Comparison of ENCODE assay signal across 17 cellular contexts in genomic region chr17:9226794-9227135, GRCh38.
A peak's percentile ranks its signal among the peaks of the same experiment; 100 is the strongest.
DNase-seq lines count a peak whose midpoint lies in the region; ATAC-seq and TF ChIP-seq lines count a peak whose summit lies in the region.
"Had no signal": no experiment of that assay in that cellular context is flagged by ENCODE, and none has a peak within 500 bp of the region (broad histone marks: within the 10 kb centered on the region; RNA-seq: fewer than 3 reads in every experiment).

No MANE protein-coding gene starts in this region.

- POLR2A ChIA-PET in activated CD8-positive, alpha-beta T cell treated with anti-CD3 and anti-CD28 coated beads, Interleukin-2, amount 10 ng/mL, durations not matched to agents 7 days and 5 days (lab: Charles Lee) = no interaction called here

- no peak overlapping the region for H3K9ac ChIP-seq in DND-41 (ENCODE audit: low read depth, low read length)

- H3K36me3 ChIP-seq in DND-41 (ENCODE audit: insufficient read depth, low read length) (no peaks in the 10 kb centered on the region; the same call in 1 of the 2 replicates), ovary (no peaks in the 10 kb centered on the region)
- H3K36me3 ChIP-seq: SJSA1, upper lobe of right lung had no signal

- H3K9me3 ChIP-seq in DND-41 (ENCODE audit: insufficient read depth, low read length, severe bottlenecking) (no peaks in the 10 kb centered on the region), ovary (no peaks in the 10 kb centered on the region)
- H3K9me3 ChIP-seq: right atrium auricular region, SJSA1, upper lobe of right lung had no signal

- DNase-seq in NCI-H748 (lab: John Stamatoyannopoulos, UW; ENCODE audit: unreplicated experiment) (peak; percentile 64), NCI-H748 treated with DMSO at 0.1 percent for 48 hours (lab: John Stamatoyannopoulos, UW) (no peak), DND-41 (peak; percentile 70), islet precursor cell (peak; percentile 69), ovary (no peak)
- DNase-seq in activated CD8-positive, alpha-beta T cell treated with anti-CD3 and anti-CD28 coated beads, Interleukin-2, amount 10 ng/mL, durations not matched to agents 7 days and 5 days = peak; percentile 57
- DNase-seq: activated T-cell treated with anti-CD3 and anti-CD28 coated beads, Interleukin-2, amount 50 U/mL, for 72 hours; CD8-positive, alpha-beta memory T cell; mesenchymal stem cell; NCI-H1436 treated with DMSO at 0.1 percent for 48 hours; NCI-H446 treated with DMSO at 0.1 percent for 48 hours; upper lobe of right lung had no signal

- H3K27me3 ChIP-seq in DND-41 (ENCODE audit: insufficient read depth, low read length, poor library complexity) (no peaks in the 10 kb centered on the region), ovary (no peaks in the 10 kb centered on the region)
- H3K27me3 ChIP-seq: right atrium auricular region, SJSA1 had no signal

- ATAC-seq in DND-41 (ENCODE audit: insufficient read depth, low read depth) (peak; percentile 81), HG02610 (IDR thresholded peaks at IDR 0.05; ENCODE audit: unreplicated experiment) (no peak), GM19452 (IDR thresholded peaks at IDR 0.05; ENCODE audit: unreplicated experiment) (no peak)
- peak; percentile 52 for ATAC-seq in activated CD8-positive, alpha-beta T cell treated with anti-CD3 and anti-CD28 coated beads, Interleukin-2, amount 10 ng/mL, durations not matched to agents 7 days and 5 days
- ATAC-seq: upper lobe of right lung had no signal

- H3K4me1 Mint-ChIP-seq in activated CD8-positive, alpha-beta T cell treated with anti-CD3 and anti-CD28 coated beads, Interleukin-2, amount 10 ng/mL, durations not matched to agents 7 days and 5 days (ENCODE audit: low read depth) = no peaks in the 10 kb centered on the region

- no peaks in the 10 kb centered on the region for H3K9me3 Mint-ChIP-seq in activated CD8-positive, alpha-beta T cell treated with anti-CD3 and anti-CD28 coated beads, Interleukin-2, amount 10 ng/mL, durations not matched to agents 7 days and 5 days (ENCODE audit: insufficient read depth)
- H3K9me3 Mint-ChIP-seq: activated T-cell treated with anti-CD3 and anti-CD28 coated beads, Interleukin-2, amount 50 U/mL, for 72 hours; CD8-positive, alpha-beta memory T cell had no signal

- H3K27ac ChIP-seq in DND-41 (ENCODE audit: low read length) (no peak overlapping the region), ovary (no peak overlapping the region)
- H3K27ac ChIP-seq: HL-60, right atrium auricular region, SJSA1, upper lobe of right lung had no signal

- intact Hi-C loops in ovary (cut with DNase I) = no loop called here

- 55 to 74% (median 66%) methylated on average over 14 of the region's 14 CpGs for WGBS in ovary, 3 donors

- no peaks in the 10 kb centered on the region for H3K36me3 Mint-ChIP-seq in activated CD8-positive, alpha-beta T cell treated with anti-CD3 and anti-CD28 coated beads, Interleukin-2, amount 10 ng/mL, durations not matched to agents 7 days and 5 days (ENCODE audit: low read depth)
- H3K36me3 Mint-ChIP-seq: CD8-positive, alpha-beta memory T cell had no signal

- TF ChIP-seq CTCF in DND-41 (IDR thresholded peaks at IDR 0.05; ENCODE audit: borderline replicate concordance, extremely low read depth, low read length, poor library complexity, severe bottlenecking) = no peak
- no peak for TF ChIP-seq CTCF in ovary (IDR thresholded peaks at IDR 0.05)

- H3K27me3 Mint-ChIP-seq in activated CD8-positive, alpha-beta T cell treated with anti-CD3 and anti-CD28 coated beads, Interleukin-2, amount 10 ng/mL, durations not matched to agents 7 days and 5 days (ENCODE audit: low read depth) = no peaks in the 10 kb centered on the region

- TF ChIP-seq EP300 in ovary (IDR thresholded peaks at IDR 0.05) = no peak

- H3K27ac Mint-ChIP-seq in activated CD8-positive, alpha-beta T cell treated with anti-CD3 and anti-CD28 coated beads, Interleukin-2, amount 10 ng/mL, durations not matched to agents 7 days and 5 days = no peak overlapping the region
- H3K27ac Mint-ChIP-seq: activated T-cell treated with anti-CD3 and anti-CD28 coated beads, Interleukin-2, amount 50 U/mL, for 72 hours; CD8-positive, alpha-beta memory T cell had no signal

- H4K20me1 ChIP-seq in DND-41 (ENCODE audit: insufficient read depth, low read length) = no peaks in the 10 kb centered on the region; the same call in 1 of the 2 replicates

- H3K4me3 ChIP-seq in DND-41 (ENCODE audit: low read depth in 1 of 2, low read length in 2 of 2) (no peak overlapping the region), ovary (no peak overlapping the region)
- H3K4me3 ChIP-seq: right atrium auricular region, SJSA1, upper lobe of right lung had no signal

- no peak overlapping the region for H3K4me2 ChIP-seq in DND-41 (ENCODE audit: insufficient read depth, low read length)

- H3K4me1 ChIP-seq in DND-41 (ENCODE audit: insufficient read depth, low read length) (no peaks in the 10 kb centered on the region), ovary (ENCODE audit: insufficient read depth) (no peaks in the 10 kb centered on the region)
- H3K4me1 ChIP-seq: right atrium auricular region, upper lobe of right lung had no signal

- H2AFZ ChIP-seq in DND-41 (ENCODE audit: low read depth, low read length) = no peak overlapping the region

- no peaks in the 10 kb centered on the region for H3K79me2 ChIP-seq in DND-41 (ENCODE audit: insufficient read depth, low read length)

- no peak overlapping the region for H3K4me3 Mint-ChIP-seq in activated CD8-positive, alpha-beta T cell treated with anti-CD3 and anti-CD28 coated beads, Interleukin-2, amount 10 ng/mL, durations not matched to agents 7 days and 5 days
- H3K4me3 Mint-ChIP-seq: activated T-cell treated with anti-CD3 and anti-CD28 coated beads, Interleukin-2, amount 50 U/mL, for 72 hours; CD8-positive, alpha-beta memory T cell had no signal

- CTCF ChIA-PET in activated CD8-positive, alpha-beta T cell treated with anti-CD3 and anti-CD28 coated beads, Interleukin-2, amount 10 ng/mL, durations not matched to agents 7 days and 5 days (lab: Charles Lee) = no interaction called here

- no peak for TF ChIP-seq POLR2A in ovary (IDR thresholded peaks at IDR 0.05)

Comparison
In these comparisons a context has a peak if more than half of its experiments do, and no peak if none do; other contexts are left out.
1. DNase-seq: peak in NCI-H748 (single experiment), DND-41 (single experiment), activated CD8-positive, alpha-beta T cell treated with anti-CD3 and anti-CD28 coated beads, Interleukin-2, amount 10 ng/mL, durations not matched to agents 7 days and 5 days (single experiment) and islet precursor cell (single experiment); none in NCI-H748 treated with DMSO at 0.1 percent for 48 hours (single experiment) and ovary (0 of 5).
2. ATAC-seq: peak in DND-41 (single experiment) and activated CD8-positive, alpha-beta T cell treated with anti-CD3 and anti-CD28 coated beads, Interleukin-2, amount 10 ng/mL, durations not matched to agents 7 days and 5 days (single experiment); none in HG02610 (single experiment) and GM19452 (single experiment).